1 cellular context compared by ENCODE assay signal in genomic region chr7:43489257-43489656, GRCh38.
TF ChIP-seq lines count a peak whose summit lies in the region.

No MANE protein-coding gene starts in this region.

TF ChIP-seq in HepG2, 621 proteins besides CTCF, POLR2A, EP300 and RAD21 (continued from another document and continues in another):
- TF ChIP-seq, protein P1, sequence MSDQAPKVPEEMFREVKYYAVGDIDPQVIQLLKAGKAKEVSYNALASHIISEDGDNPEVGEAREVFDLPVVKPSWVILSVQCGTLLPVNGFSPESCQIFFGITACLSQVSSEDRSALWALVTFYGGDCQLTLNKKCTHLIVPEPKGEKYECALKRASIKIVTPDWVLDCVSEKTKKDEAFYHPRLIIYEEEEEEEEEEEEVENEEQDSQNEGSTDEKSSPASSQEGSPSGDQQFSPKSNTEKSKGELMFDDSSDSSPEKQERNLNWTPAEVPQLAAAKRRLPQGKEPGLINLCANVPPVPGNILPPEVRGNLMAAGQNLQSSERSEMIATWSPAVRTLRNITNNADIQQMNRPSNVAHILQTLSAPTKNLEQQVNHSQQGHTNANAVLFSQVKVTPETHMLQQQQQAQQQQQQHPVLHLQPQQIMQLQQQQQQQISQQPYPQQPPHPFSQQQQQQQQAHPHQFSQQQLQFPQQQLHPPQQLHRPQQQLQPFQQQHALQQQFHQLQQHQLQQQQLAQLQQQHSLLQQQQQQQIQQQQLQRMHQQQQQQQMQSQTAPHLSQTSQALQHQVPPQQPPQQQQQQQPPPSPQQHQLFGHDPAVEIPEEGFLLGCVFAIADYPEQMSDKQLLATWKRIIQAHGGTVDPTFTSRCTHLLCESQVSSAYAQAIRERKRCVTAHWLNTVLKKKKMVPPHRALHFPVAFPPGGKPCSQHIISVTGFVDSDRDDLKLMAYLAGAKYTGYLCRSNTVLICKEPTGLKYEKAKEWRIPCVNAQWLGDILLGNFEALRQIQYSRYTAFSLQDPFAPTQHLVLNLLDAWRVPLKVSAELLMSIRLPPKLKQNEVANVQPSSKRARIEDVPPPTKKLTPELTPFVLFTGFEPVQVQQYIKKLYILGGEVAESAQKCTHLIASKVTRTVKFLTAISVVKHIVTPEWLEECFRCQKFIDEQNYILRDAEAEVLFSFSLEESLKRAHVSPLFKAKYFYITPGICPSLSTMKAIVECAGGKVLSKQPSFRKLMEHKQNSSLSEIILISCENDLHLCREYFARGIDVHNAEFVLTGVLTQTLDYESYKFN (CRISPR knock-in tag; conservative IDR thresholded peaks at IDR 0.05) = peak; percentile 72
- TF ChIP-seq, protein P2, sequence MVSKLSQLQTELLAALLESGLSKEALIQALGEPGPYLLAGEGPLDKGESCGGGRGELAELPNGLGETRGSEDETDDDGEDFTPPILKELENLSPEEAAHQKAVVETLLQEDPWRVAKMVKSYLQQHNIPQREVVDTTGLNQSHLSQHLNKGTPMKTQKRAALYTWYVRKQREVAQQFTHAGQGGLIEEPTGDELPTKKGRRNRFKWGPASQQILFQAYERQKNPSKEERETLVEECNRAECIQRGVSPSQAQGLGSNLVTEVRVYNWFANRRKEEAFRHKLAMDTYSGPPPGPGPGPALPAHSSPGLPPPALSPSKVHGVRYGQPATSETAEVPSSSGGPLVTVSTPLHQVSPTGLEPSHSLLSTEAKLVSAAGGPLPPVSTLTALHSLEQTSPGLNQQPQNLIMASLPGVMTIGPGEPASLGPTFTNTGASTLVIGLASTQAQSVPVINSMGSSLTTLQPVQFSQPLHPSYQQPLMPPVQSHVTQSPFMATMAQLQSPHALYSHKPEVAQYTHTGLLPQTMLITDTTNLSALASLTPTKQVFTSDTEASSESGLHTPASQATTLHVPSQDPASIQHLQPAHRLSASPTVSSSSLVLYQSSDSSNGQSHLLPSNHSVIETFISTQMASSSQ (IDR thresholded peaks at IDR 0.05; ENCODE audit: low read depth) = no peak
- TF ChIP-seq, protein P2 (CRISPR knock-in tag; IDR thresholded peaks at IDR 0.05; ENCODE audit: borderline replicate concordance) = 0 out of 2 replicates have a peak, but pooled peaks have one; percentile 20
- TF ChIP-seq NCOA2 (CRISPR knock-in tag; IDR thresholded peaks at IDR 0.05) = peak; percentile 51
- peak; percentile 20; the same call in 1 of the 2 replicates for TF ChIP-seq PHF21A (CRISPR knock-in tag; IDR thresholded peaks at IDR 0.05)
- TF ChIP-seq HIC2 (CRISPR knock-in tag; IDR thresholded peaks at IDR 0.05; ENCODE audit: low read depth) = peak; percentile 46; the same call in 1 of the 2 replicates
- TF ChIP-seq MIER2 (CRISPR knock-in tag; IDR thresholded peaks at IDR 0.05) = no peak
- peak; percentile 68 for TF ChIP-seq KAT2B (IDR thresholded peaks at IDR 0.05; ENCODE audit: borderline replicate concordance, low read depth, low read length)
- peak; percentile 59; the same call in 1 of the 2 replicates for TF ChIP-seq ARID3A (IDR thresholded peaks at IDR 0.05; ENCODE audit: low read depth, low read length)
- 0 out of 2 replicates have a peak, but pooled peaks have one; percentile 12 for TF ChIP-seq RARA (CRISPR knock-in tag; IDR thresholded peaks at IDR 0.05)
- peak; percentile 16; the same call in 1 of the 2 replicates for TF ChIP-seq AHDC1 (CRISPR knock-in tag; IDR thresholded peaks at IDR 0.05; ENCODE audit: borderline replicate concordance)
- peak; percentile 39; the same call in 1 of the 2 replicates for TF ChIP-seq ISL2 (CRISPR knock-in tag; IDR thresholded peaks at IDR 0.05)
- no peak for TF ChIP-seq NFE2 (CRISPR knock-in tag; IDR thresholded peaks at IDR 0.05)
- no peak; the same call in 1 of the 2 replicates for TF ChIP-seq FOXP4 (CRISPR knock-in tag; IDR thresholded peaks at IDR 0.05)
- 0 out of 2 replicates have a peak, but pooled peaks have one; percentile 22 for TF ChIP-seq MAFF (IDR thresholded peaks at IDR 0.05; ENCODE audit: low read depth, low read length)
- peak; percentile 51 for TF ChIP-seq FOXA3 (CRISPR knock-in tag; IDR thresholded peaks at IDR 0.05)
- TF ChIP-seq WIZ (CRISPR knock-in tag; IDR thresholded peaks at IDR 0.05) = no peak
- TF ChIP-seq ZFAT (CRISPR knock-in tag; conservative IDR thresholded peaks at IDR 0.05) = peak; percentile 84
- TF ChIP-seq TBX2 (CRISPR knock-in tag; IDR thresholded peaks at IDR 0.05; ENCODE audit: borderline replicate concordance) = 0 out of 2 replicates have a peak, but pooled peaks have one; percentile 31
- TF ChIP-seq SALL1 (CRISPR knock-in tag; IDR thresholded peaks at IDR 0.05) = peak; percentile 54; the same call in 1 of the 2 replicates
- peak; percentile 64 for TF ChIP-seq GATAD2A (CRISPR knock-in tag; IDR thresholded peaks at IDR 0.05)
- peak; percentile 41 for TF ChIP-seq TEAD3 (CRISPR knock-in tag; optimal IDR thresholded peaks at IDR 0.05; ENCODE audit: borderline replicate concordance)
- TF ChIP-seq, protein P3, sequence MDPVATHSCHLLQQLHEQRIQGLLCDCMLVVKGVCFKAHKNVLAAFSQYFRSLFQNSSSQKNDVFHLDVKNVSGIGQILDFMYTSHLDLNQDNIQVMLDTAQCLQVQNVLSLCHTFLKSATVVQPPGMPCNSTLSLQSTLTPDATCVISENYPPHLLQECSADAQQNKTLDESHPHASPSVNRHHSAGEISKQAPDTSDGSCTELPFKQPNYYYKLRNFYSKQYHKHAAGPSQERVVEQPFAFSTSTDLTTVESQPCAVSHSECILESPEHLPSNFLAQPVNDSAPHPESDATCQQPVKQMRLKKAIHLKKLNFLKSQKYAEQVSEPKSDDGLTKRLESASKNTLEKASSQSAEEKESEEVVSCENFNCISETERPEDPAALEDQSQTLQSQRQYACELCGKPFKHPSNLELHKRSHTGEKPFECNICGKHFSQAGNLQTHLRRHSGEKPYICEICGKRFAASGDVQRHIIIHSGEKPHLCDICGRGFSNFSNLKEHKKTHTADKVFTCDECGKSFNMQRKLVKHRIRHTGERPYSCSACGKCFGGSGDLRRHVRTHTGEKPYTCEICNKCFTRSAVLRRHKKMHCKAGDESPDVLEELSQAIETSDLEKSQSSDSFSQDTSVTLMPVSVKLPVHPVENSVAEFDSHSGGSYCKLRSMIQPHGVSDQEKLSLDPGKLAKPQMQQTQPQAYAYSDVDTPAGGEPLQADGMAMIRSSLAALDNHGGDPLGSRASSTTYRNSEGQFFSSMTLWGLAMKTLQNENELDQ (CRISPR knock-in tag; IDR thresholded peaks at IDR 0.05; ENCODE audit: borderline replicate concordance) = no peak
- TF ChIP-seq HMG20A (CRISPR knock-in tag; IDR thresholded peaks at IDR 0.05; ENCODE audit: borderline replicate concordance) = peak; percentile 48; the same call in 1 of the 2 replicates
- TF ChIP-seq ZNF563 (CRISPR knock-in tag; IDR thresholded peaks at IDR 0.05) = no peak
- TF ChIP-seq SOX5 (CRISPR knock-in tag; IDR thresholded peaks at IDR 0.05; ENCODE audit: borderline replicate concordance) = peak; percentile 19; the same call in 1 of the 2 replicates
- 0 out of 2 replicates have a peak, but pooled peaks have one; percentile 35 for TF ChIP-seq RCOR2 (CRISPR knock-in tag; IDR thresholded peaks at IDR 0.05)
- no peak for TF ChIP-seq MXD4 (CRISPR knock-in tag; IDR thresholded peaks at IDR 0.05)
